ENCODE assay signal across 1 cellular context in the genomic region with DNA sequence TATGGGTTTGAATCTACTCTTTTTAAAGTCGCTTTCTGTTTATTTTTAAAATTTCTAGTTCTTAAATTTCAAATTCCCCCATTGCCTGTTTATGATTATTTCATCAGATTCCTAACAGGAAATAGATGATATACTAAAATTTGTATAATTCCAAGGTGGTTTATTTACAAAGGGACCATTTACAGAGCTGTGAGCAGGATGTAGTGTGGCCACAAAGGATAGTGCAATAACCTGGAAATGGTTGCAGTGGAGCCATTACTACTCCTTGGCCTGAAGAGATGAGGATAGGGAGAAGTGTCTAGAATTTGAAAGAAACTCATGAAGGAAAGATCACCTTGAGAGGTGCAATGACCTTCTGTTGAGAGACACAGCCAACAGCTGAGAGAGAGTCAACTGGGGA.
TF ChIP-seq lines count a peak whose summit lies in the region.

No MANE protein-coding gene starts in this region.

TF ChIP-seq in GM23338, 12 proteins besides CTCF, POLR2A, EP300 and RAD21 (continued from another document):
- TF ChIP-seq REST (IDR thresholded peaks at IDR 0.05; ENCODE audit: unreplicated experiment) (no peak), POLR2AphosphoS5 (IDR thresholded peaks at IDR 0.05; ENCODE audit: low read depth) (no peak)
